Comparison of ENCODE assay signal across 17 cellular contexts in genomic region chr3:127853681-127854080, GRCh38. TPM values are rescaled to one million over a fixed set of nuclear protein-coding genes. Genes with fewer than 3 reads are reported as not detected.
DNase-seq lines count a peak whose midpoint lies in the region; ATAC-seq and TF ChIP-seq lines count a peak whose summit lies in the region.
"Had no signal": no experiment of that assay in that cellular context is flagged by ENCODE, and none has a peak within 500 bp of the region (broad histone marks: within the 10 kb centered on the region; RNA-seq: fewer than 3 reads in every experiment).

No MANE protein-coding gene starts in this region.

- TF ChIP-seq CTCF in activated CD8-positive, alpha-beta T cell treated with anti-CD3 and anti-CD28 coated beads for 36 hours (IDR thresholded peaks at IDR 0.05): no peak

- peaks cover under 1% of the 10 kb centered on the region for H3K27me3 Mint-ChIP-seq in memory B cell
- no peaks in the 10 kb centered on the region for H3K27me3 Mint-ChIP-seq in activated CD8-positive, alpha-beta T cell treated with anti-CD3 and anti-CD28 coated beads for 36 hours

- CTCF ChIA-PET in activated CD8-positive, alpha-beta T cell treated with anti-CD3 and anti-CD28 coated beads for 36 hours (lab: Charles Lee): no interaction called here

- H3K27ac Mint-ChIP-seq in memory B cell: no peak overlapping the region
- no peak overlapping the region for H3K27ac Mint-ChIP-seq in activated CD8-positive, alpha-beta T cell treated with anti-CD3 and anti-CD28 coated beads for 36 hours
- H3K27ac Mint-ChIP-seq: activated naive CD4-positive, alpha-beta T cell treated with anti-CD3 and anti-CD28 coated beads for 36 hours; CD4-positive, alpha-beta T cell had no signal

- H3K36me3 Mint-ChIP-seq in memory B cell: no peaks in the 10 kb centered on the region
- H3K36me3 Mint-ChIP-seq in activated CD8-positive, alpha-beta T cell treated with anti-CD3 and anti-CD28 coated beads for 36 hours (ENCODE audit: low read depth): no peaks in the 10 kb centered on the region

- POLR2A ChIA-PET in activated CD8-positive, alpha-beta T cell treated with anti-CD3 and anti-CD28 coated beads for 36 hours (lab: Charles Lee): no interaction called here

- DNase-seq in DMS 273 (lab: John Stamatoyannopoulos, UW; ENCODE audit: unreplicated experiment) (peak; percentile 49), DMS 273 treated with DMSO at 0.1 percent for 48 hours (lab: John Stamatoyannopoulos, UW) (no peak), SHP77 (lab: John Stamatoyannopoulos, UW) (peak; percentile 26 to 32), memory B cell (ENCODE audit: low spot score in 2 of 2) (no peak), NCI-H2107 treated with DMSO at 0.1 percent for 48 hours (lab: John Stamatoyannopoulos, UW; ENCODE audit: unreplicated experiment) (no peak)
- no peak for DNase-seq in activated CD8-positive, alpha-beta T cell treated with anti-CD3 and anti-CD28 coated beads for 36 hours
- DNase-seq: activated CD4-positive, CD25-positive, alpha-beta regulatory T cell; activated naive CD4-positive, alpha-beta T cell treated with anti-CD3 and anti-CD28 coated beads for 36 hours; CD4-positive, alpha-beta T cell; GDM1; IMR-90; NCI-H146; NCI-H524; stimulated activated CD4-positive, alpha-beta T cell treated with anti-CD3 and anti-CD28 coated beads, Interleukin-4, amount 100 ng/mL, for 1 hour; tibial artery had no signal

- ATAC-seq in memory B cell (ENCODE audit: low read depth) (peak; percentile 46), HG02938 (IDR thresholded peaks at IDR 0.05; ENCODE audit: unreplicated experiment) (no peak)
- ATAC-seq in activated CD8-positive, alpha-beta T cell treated with anti-CD3 and anti-CD28 coated beads for 36 hours: no peak

- 0 out of 2 replicates have a peak, but pooled peaks have one; percentile 6 for TF ChIP-seq RAD21 in Ishikawa (IDR thresholded peaks at IDR 0.05; ENCODE audit: low read depth)

- no peaks in the 10 kb centered on the region for H3K9me3 Mint-ChIP-seq in memory B cell
- no peaks in the 10 kb centered on the region for H3K9me3 Mint-ChIP-seq in activated CD8-positive, alpha-beta T cell treated with anti-CD3 and anti-CD28 coated beads for 36 hours
- H3K9me3 Mint-ChIP-seq: activated naive CD4-positive, alpha-beta T cell treated with anti-CD3 and anti-CD28 coated beads for 36 hours; CD4-positive, alpha-beta T cell had no signal

- no peak for TF ChIP-seq EP300 in Ishikawa (IDR thresholded peaks at IDR 0.05; ENCODE audit: borderline replicate concordance)

- H3K4me1 Mint-ChIP-seq in memory B cell: no peaks in the 10 kb centered on the region
- peaks cover 3% of the 10 kb centered on the region for H3K4me1 Mint-ChIP-seq in activated CD8-positive, alpha-beta T cell treated with anti-CD3 and anti-CD28 coated beads for 36 hours (ENCODE audit: low read depth)

- peak overlapping the region; percentile 22 for H3K4me3 Mint-ChIP-seq in memory B cell
- no peak overlapping the region for H3K4me3 Mint-ChIP-seq in activated CD8-positive, alpha-beta T cell treated with anti-CD3 and anti-CD28 coated beads for 36 hours
- H3K4me3 Mint-ChIP-seq: activated naive CD4-positive, alpha-beta T cell treated with anti-CD3 and anti-CD28 coated beads for 36 hours; CD4-positive, alpha-beta T cell had no signal

- intact Hi-C loops in activated CD8-positive, alpha-beta T cell treated with anti-CD3 and anti-CD28 coated beads for 36 hours (cut with micrococcal nuclease): no loop called here

TF ChIP-seq in Ishikawa, 13 proteins besides CTCF, POLR2A, EP300 and RAD21:
- TF ChIP-seq CEBPB (IDR thresholded peaks at IDR 0.05) (no peak), TEAD4 (IDR thresholded peaks at IDR 0.05) (no peak), YY1 (IDR thresholded peaks at IDR 0.05; ENCODE audit: low read depth) (no peak), MAX (IDR thresholded peaks at IDR 0.05) (no peak), ZBTB7A (IDR thresholded peaks at IDR 0.05; ENCODE audit: low read depth) (no peak), EGR1 (IDR thresholded peaks at IDR 0.05) (no peak), FOXM1 (IDR thresholded peaks at IDR 0.05; ENCODE audit: borderline replicate concordance, low read depth) (no peak), TAF1 (IDR thresholded peaks at IDR 0.05; ENCODE audit: low read depth) (no peak), TCF12 (IDR thresholded peaks at IDR 0.05; ENCODE audit: low read depth) (no peak), NFIC (IDR thresholded peaks at IDR 0.05) (no peak), REST (IDR thresholded peaks at IDR 0.05; ENCODE audit: low read depth) (no peak)

RNA-seq across cellular contexts. Expression of gene MGLL, which starts 31.4 kb away (rescaled TPM):
- total RNA-seq in activated CD8-positive, alpha-beta T cell treated with anti-CD3 and anti-CD28 coated beads for 36 hours: 1 to 10 TPM; 1.1 to 3.1 TPM

Comparison
In these comparisons a context has a peak if more than half of its experiments do, and no peak if none do; other contexts are left out.
1. DNase-seq: peak in DMS 273 (single experiment) and SHP77 (2 of 2); none in DMS 273 treated with DMSO at 0.1 percent for 48 hours (single experiment), memory B cell (0 of 2), NCI-H2107 treated with DMSO at 0.1 percent for 48 hours (single experiment) and activated CD8-positive, alpha-beta T cell treated with anti-CD3 and anti-CD28 coated beads for 36 hours (single experiment).